Comparison of ENCODE assay signal across 8 cellular contexts in genomic region chr21:41068411-41069304, GRCh38.
DNase-seq lines count a peak whose midpoint lies in the region; ATAC-seq and TF ChIP-seq lines count a peak whose summit lies in the region.

No MANE protein-coding gene starts in this region.

- H3K4me1 ChIP-seq in ectodermal cell (ENCODE audit: control insufficient read depth, insufficient read depth, low read length): peaks cover 3% of the 10 kb centered on the region
- no peaks in the 10 kb centered on the region for H3K4me1 ChIP-seq in lung (ENCODE audit: control insufficient read depth in 2 of 2, insufficient read depth in 2 of 2, low read length in 2 of 2)

- DNase-seq in GDM1 (lab: John Stamatoyannopoulos, UW): peak; percentile 54
- DNase-seq in NCI-H524 (lab: John Stamatoyannopoulos, UW): peak; percentile 79 to 84
- DNase-seq in activated CD4-positive, alpha-beta T cell treated with anti-CD3 and anti-CD28 coated beads, Interleukin-2, amount 50 U/mL, for 48 hours: peak; percentile 78 to 82
- DNase-seq in lung (ENCODE audit: low spot score): peak; percentile 79
- DNase-seq in stimulated activated CD8-positive, alpha-beta memory T cell treated with anti-CD3 and anti-CD28 coated beads, Interleukin-12 subunit alpha, Interleukin-12 subunit beta, amount 100 ng/mL, for 4 hours (ENCODE audit: low read depth): peak; percentile 16

- H3K27ac ChIP-seq in ectodermal cell (ENCODE audit: insufficient read depth, low read depth, low read length, poor library complexity, severe bottlenecking): peak overlapping the region; percentile 1
- no peak overlapping the region for H3K27ac ChIP-seq in lung (ENCODE audit: low read depth in 1 of 2, low read length in 1 of 2)

- H3K4me3 ChIP-seq in ectodermal cell (ENCODE audit: insufficient read depth, low read depth, low read length): peak overlapping the region; percentile 23
- no peak overlapping the region for H3K4me3 ChIP-seq in lung

- peaks cover 4% of the 10 kb centered on the region for H3K27me3 ChIP-seq in ectodermal cell (ENCODE audit: control insufficient read depth, insufficient read depth, low read length, poor library complexity, severe bottlenecking)
- H3K27me3 ChIP-seq in lung (ENCODE audit: control insufficient read depth, insufficient read depth): no peaks in the 10 kb centered on the region

- 18 to 22% methylated on average over 36 to 37 of the region's 37 CpGs for WGBS in ectodermal cell, 2 experiments
- 8 to 9% methylated on average over 37 of the region's 37 CpGs for WGBS in lung, 2 donors

- no peaks in the 10 kb centered on the region for H3K36me3 ChIP-seq in ectodermal cell (ENCODE audit: control insufficient read depth, insufficient read depth, low read length)
- no peaks in the 10 kb centered on the region for H3K36me3 ChIP-seq in lung (ENCODE audit: control insufficient read depth in 2 of 2, insufficient read depth in 2 of 2, low read length in 2 of 2)

- ATAC-seq in HG03280 (IDR thresholded peaks at IDR 0.05; ENCODE audit: unreplicated experiment): peak; percentile 63
- peak; percentile 78 for ATAC-seq in lung (ENCODE audit: insufficient read depth, low FRiP score)
- no peak for ATAC-seq in HG03457 (IDR thresholded peaks at IDR 0.05; ENCODE audit: unreplicated experiment)

- peak; percentile 77 for TF ChIP-seq CTCF in lung (IDR thresholded peaks at IDR 0.05; ENCODE audit: control extremely low read depth, extremely low read depth)

- no peaks in the 10 kb centered on the region for H3K9me3 ChIP-seq in ectodermal cell (ENCODE audit: control insufficient read depth, low read length)
- H3K9me3 ChIP-seq in lung (ENCODE audit: control insufficient read depth in 2 of 2, insufficient read depth in 1 of 2, low read length in 1 of 2): peaks cover 0 to 2% of the 10 kb centered on the region in 2 donors

Comparison
In these comparisons a context has a peak if more than half of its experiments do, and no peak if none do; other contexts are left out.
1. DNase-seq: peak in every context shown above with its lines; median percentile 82 in NCI-H524; 80 in activated CD4-positive, alpha-beta T cell treated with anti-CD3 and anti-CD28 coated beads, Interleukin-2, amount 50 U/mL, for 48 hours; 79 in lung; 54 in GDM1; 16 in stimulated activated CD8-positive, alpha-beta memory T cell treated with anti-CD3 and anti-CD28 coated beads, Interleukin-12 subunit alpha, Interleukin-12 subunit beta, amount 100 ng/mL, for 4 hours.